In genomic region chr11:133342453-133342852, GRCh38 we compare ENCODE assay signal across 24 cellular contexts.
DNase-seq lines count a peak whose midpoint lies in the region; ATAC-seq and TF ChIP-seq lines count a peak whose summit lies in the region.
"Had no signal": no experiment of that assay in that cellular context is flagged by ENCODE, and none has a peak within 500 bp of the region (broad histone marks: within the 10 kb centered on the region; RNA-seq: fewer than 3 reads in every experiment).

No MANE protein-coding gene starts in this region.

- no peak overlapping the region for H3K27ac Mint-ChIP-seq in mesothelial cell of epicardium
- H3K27ac Mint-ChIP-seq: CD14-positive monocyte; CD4-positive, alpha-beta memory T cell; CD4-positive, CD25-positive, alpha-beta regulatory T cell; CD8-positive, alpha-beta memory T cell had no signal

- H3K27me3 ChIP-seq in BLaER1 treated with 17β-estradiol and CSF1 and Interleukin-3, amounts not matched to agents 10 nM and 100 nM, result no peaks in the 10 kb centered on the region
- H3K27me3 ChIP-seq in heart left ventricle, result peaks cover 0 to 6% (median 0%) of the 10 kb centered on the region in 9 donors
- H3K27me3 ChIP-seq: BE2C had no signal

- no peak overlapping the region for H3K4me3 Mint-ChIP-seq in mesothelial cell of epicardium
- H3K4me3 Mint-ChIP-seq: CD14-positive monocyte; CD4-positive, alpha-beta memory T cell; CD4-positive, CD25-positive, alpha-beta regulatory T cell; CD8-positive, alpha-beta memory T cell had no signal

- no peaks in the 10 kb centered on the region for H3K9me3 ChIP-seq in BLaER1 treated with 17β-estradiol and CSF1 and Interleukin-3, amounts not matched to agents 10 nM and 100 nM (replicated peaks in 1 of 11)
- no peaks in the 10 kb centered on the region for H3K9me3 ChIP-seq in heart left ventricle
- H3K9me3 ChIP-seq: BE2C had no signal

- no peaks in the 10 kb centered on the region for H3K36me3 ChIP-seq in BLaER1 treated with 17β-estradiol and CSF1 and Interleukin-3, amounts not matched to agents 10 nM and 100 nM
- no peaks in the 10 kb centered on the region for H3K36me3 ChIP-seq in heart left ventricle
- H3K36me3 ChIP-seq: BE2C had no signal

- WGBS in heart left ventricle, 4 donors, result 87 to 92% (median 89%) methylated on average over 7 to 9 of the region's 9 CpGs

- peaks cover 41% of the 10 kb centered on the region for H3K27me3 Mint-ChIP-seq in mesothelial cell of epicardium (ENCODE audit: low read depth)

- no peaks in the 10 kb centered on the region for H4K20me1 ChIP-seq in BLaER1 treated with 17β-estradiol and CSF1 and Interleukin-3, amounts not matched to agents 10 nM and 100 nM

- H3K4me1 ChIP-seq in BLaER1 treated with 17β-estradiol and CSF1 and Interleukin-3, amounts not matched to agents 10 nM and 100 nM, result peaks cover 0 to 13% (median 8%) of the 10 kb centered on the region in 10 experiments; a peak in 10 of 20 replicates
- no peaks in the 10 kb centered on the region for H3K4me1 ChIP-seq in heart left ventricle
- H3K4me1 ChIP-seq: BE2C had no signal

- intact Hi-C loops in heart left ventricle (cut with DNase I), result no loop called here

- TF ChIP-seq CTCF in heart left ventricle (IDR thresholded peaks at IDR 0.05) (no peak), mesothelial cell of epicardium (IDR thresholded peaks at IDR 0.05; ENCODE audit: unreplicated experiment) (no peak)

- peak; percentile 56 for DNase-seq in left kidney (ENCODE audit: low read depth, low spot score)
- DNase-seq in retina, result peak; percentile 49
- DNase-seq in GM19240 (ENCODE audit: insufficient read length, low spot score), result no peak
- DNase-seq in occipital lobe (lab: John Stamatoyannopoulos, UW), result no peak
- no peak for DNase-seq in heart left ventricle
- DNase-seq in mesothelial cell of epicardium (ENCODE audit: low spot score in 2 of 2, unreplicated experiment in 2 of 2), result no peak
- DNase-seq: 8988T; ACHN; BE2C; C1 segment of cervical spinal cord; CD4-positive, alpha-beta memory T cell; CD4-positive, CD25-positive, alpha-beta regulatory T cell; CD8-positive, alpha-beta memory T cell; COR-L47; DMS 273 treated with DMSO at 0.1 percent for 48 hours; DMS153; DMS53; DMS79; DND-41; EL; GDM1 had no signal

- H3K9me3 Mint-ChIP-seq in mesothelial cell of epicardium, result no peaks in the 10 kb centered on the region

- H3K9ac ChIP-seq in BLaER1 treated with 17β-estradiol and CSF1 and Interleukin-3, amounts not matched to agents 10 nM and 100 nM, result no peak overlapping the region

- ATAC-seq in heart left ventricle, result no peak
- ATAC-seq: GM12878 had no signal

- H3K27ac ChIP-seq in BLaER1 treated with 17β-estradiol and CSF1 and Interleukin-3, amounts not matched to agents 10 nM and 100 nM, result no peak overlapping the region
- H3K27ac ChIP-seq in heart left ventricle, result no peak overlapping the region

- H3K4me2 ChIP-seq in BLaER1 treated with 17β-estradiol and CSF1 and Interleukin-3, amounts not matched to agents 10 nM and 100 nM, result peak overlapping the region in 8 of 11 experiments; percentile 21 to 59 (median 41); a peak in 14 of 22 replicates

- no peaks in the 10 kb centered on the region for H3K36me3 Mint-ChIP-seq in mesothelial cell of epicardium
- H3K36me3 Mint-ChIP-seq: CD14-positive monocyte; CD4-positive, alpha-beta memory T cell; CD4-positive, CD25-positive, alpha-beta regulatory T cell; CD8-positive, alpha-beta memory T cell had no signal

- no peak for TF ChIP-seq POLR2A in heart left ventricle (IDR thresholded peaks at IDR 0.05)

- no peaks in the 10 kb centered on the region for H3K4me1 Mint-ChIP-seq in mesothelial cell of epicardium
- H3K4me1 Mint-ChIP-seq: CD14-positive monocyte; CD4-positive, alpha-beta memory T cell; CD4-positive, CD25-positive, alpha-beta regulatory T cell; CD8-positive, alpha-beta memory T cell had no signal

- H3K4me3 ChIP-seq in BLaER1 treated with 17β-estradiol and CSF1 and Interleukin-3, amounts not matched to agents 10 nM and 100 nM, result no peak overlapping the region
- H3K4me3 ChIP-seq in heart left ventricle, result no peak overlapping the region
- H3K4me3 ChIP-seq: GM12878 had no signal

Comparison
In these comparisons a context has a peak if more than half of its experiments do, and no peak if none do; other contexts are left out.
1. DNase-seq: peak in left kidney (single experiment) and retina (single experiment); none in GM19240 (single experiment), occipital lobe (single experiment), heart left ventricle (0 of 5) and mesothelial cell of epicardium (0 of 2).